In genomic region chr3:127706312-127706711, GRCh38 we compare ENCODE assay signal across 19 cellular contexts. TPM values are rescaled to one million over a fixed set of nuclear protein-coding genes. Genes with fewer than 3 reads are reported as not detected.
A peak's percentile ranks its signal among the peaks of the same experiment; 100 is the strongest.
DNase-seq lines count a peak whose midpoint lies in the region; ATAC-seq, FAIRE-seq and TF ChIP-seq lines count a peak whose summit lies in the region.
"Had no signal": no experiment of that assay in that cellular context is flagged by ENCODE, and none has a peak within 500 bp of the region (broad histone marks: within the 10 kb centered on the region; RNA-seq: fewer than 3 reads in every experiment).

No MANE protein-coding gene starts in this region.

- TF ChIP-seq EP300 in K562 (IDR thresholded peaks at IDR 0.05; ENCODE audit: low read length): no peak
- TF ChIP-seq EP300 in gastroesophageal sphincter (IDR thresholded peaks at IDR 0.05): no peak

- H3F3A ChIP-seq in GM23338 (replicated peaks; ENCODE audit: low read depth): no peaks in the 10 kb centered on the region

- no peaks in the 10 kb centered on the region for H3K36me3 ChIP-seq in K562 (ENCODE audit: control insufficient read depth, insufficient read depth, low read length)
- H3K36me3 ChIP-seq in gastroesophageal sphincter: peaks cover 0 to 20% of the 10 kb centered on the region in 2 donors
- H3K36me3 ChIP-seq in GM23338 (ENCODE audit: insufficient read depth): no peaks in the 10 kb centered on the region
- H3K36me3 ChIP-seq: adrenal gland had no signal

- FAIRE-seq in K562 (lab: Jason Lieb, UNC): no peak
- FAIRE-seq: endometrium had no signal

- H3K9me2 ChIP-seq in GM23338 (ENCODE audit: insufficient read depth): no peaks in the 10 kb centered on the region

- in situ Hi-C loops in K562 (cut with MboI): no loop called here

- WGBS in K562 (ENCODE audit: insufficient coverage, low coverage, missing lambda C conversion rate): 73% methylated on average over 6 of the region's 7 CpGs
- 80 to 83% methylated on average over 2 to 4 of the region's 7 CpGs for WGBS in gastroesophageal sphincter (ENCODE audit: low coverage in 1 of 2), 2 donors

- DNase-seq in K562 (ENCODE audit: extremely low read depth in 1 of 4, low spot score in 3 of 4) (no peak), mesenteric fat pad (ENCODE audit: low spot score) (peak; percentile 81), GM23338 (ENCODE audit: low spot score) (no peak)
- DNase-seq in stimulated activated CD4-positive, alpha-beta T cell treated with anti-CD3 and anti-CD28 coated beads, Interleukin-2, amount 100 ng/mL, for 24 hours: no peak
- DNase-seq: AML-193; H7; KG1; NCI-H1048; OCI-M1; stimulated activated CD4-positive, alpha-beta T cell treated with anti-CD3 and anti-CD28 coated beads, Interleukin-4, amount 100 ng/mL, for 24 hours had no signal

- ATAC-seq in K562 (no peak), gastroesophageal sphincter (no peak), HG03159 (IDR thresholded peaks at IDR 0.05; ENCODE audit: unreplicated experiment) (no peak), GM23338 (no peak), GM21529 (IDR thresholded peaks at IDR 0.05; ENCODE audit: unreplicated experiment) (no peak)
- ATAC-seq: left lobe of liver had no signal

- H3K79me2 ChIP-seq in K562 (ENCODE audit: control insufficient read depth, insufficient read depth, low read length) (no peaks in the 10 kb centered on the region), GM23338 (replicated peaks; ENCODE audit: insufficient read depth) (no peaks in the 10 kb centered on the region)

- TF ChIP-seq RAD21 in K562 (CRISPR knock-in tag; conservative IDR thresholded peaks at IDR 0.05 in 1 of 2, IDR thresholded peaks at IDR 0.05 in 1 of 2): no peak

- H3K36me3 Mint-ChIP-seq in GM23338 (ENCODE audit: low read depth): no peaks in the 10 kb centered on the region

- H3K27me3 ChIP-seq in K562 (ENCODE audit: control insufficient read depth in 2 of 2, insufficient read depth in 2 of 2, low read length in 2 of 2): peaks cover 0 to 12% of the 10 kb centered on the region in 2 experiments; a peak in 3 of 5 replicates
- no peaks in the 10 kb centered on the region for H3K27me3 ChIP-seq in gastroesophageal sphincter
- no peaks in the 10 kb centered on the region for H3K27me3 ChIP-seq in GM23338 (ENCODE audit: insufficient read depth)
- H3K27me3 ChIP-seq: adrenal gland had no signal

- peaks cover 2% of the 10 kb centered on the region for H3K9me1 ChIP-seq in K562 (ENCODE audit: control insufficient read depth, insufficient read depth, low read length)

- POLR2A ChIA-PET in K562 (lab: Yijun Ruan, JAX): interaction anchor here (0.6 to 1.4 kb wide), 3 partner anchors 10 to 15 kb away, joined by 3 to 4 read pairs (median 3); no protein-coding TSS in a partner anchor

- no peak overlapping the region for H3K4me3 Mint-ChIP-seq in GM23338
- H3K4me3 Mint-ChIP-seq: central memory CD8-positive, alpha-beta T cell had no signal

- peaks cover 14% of the 10 kb centered on the region; the same call in 2 of the 3 replicates for H3K9me3 Mint-ChIP-seq in GM23338

- H3K4me1 Mint-ChIP-seq in GM23338: peaks cover 23% of the 10 kb centered on the region
- H3K4me1 Mint-ChIP-seq: central memory CD8-positive, alpha-beta T cell had no signal

- TF ChIP-seq CTCF in K562 (IDR thresholded peaks at IDR 0.05 in 2 of 3, conservative IDR thresholded peaks at IDR 0.05 in 1 of 3; ENCODE audit: insufficient read depth in 2 of 3, low read depth in 1 of 3, low read length in 3 of 3) (no peak), gastroesophageal sphincter (IDR thresholded peaks at IDR 0.05) (no peak), GM23338 (conservative IDR thresholded peaks at IDR 0.05; ENCODE audit: low read depth in 2 of 2) (no peak)

- no peaks in the 10 kb centered on the region for H4K20me1 ChIP-seq in K562 (replicated peaks; ENCODE audit: control insufficient read depth, insufficient read depth, low read length)
- H4K20me1 ChIP-seq in GM23338 (replicated peaks; ENCODE audit: insufficient read depth): no peaks in the 10 kb centered on the region

- H3K9me3 ChIP-seq in K562 (replicated peaks; ENCODE audit: control insufficient read depth, insufficient read depth, low read depth, low read length) (no peaks in the 10 kb centered on the region), gastroesophageal sphincter (no peaks in the 10 kb centered on the region)
- H3K9me3 ChIP-seq: adrenal gland had no signal

- H3K4me1 ChIP-seq in K562 (replicated peaks in 1 of 2; ENCODE audit: control insufficient read depth in 2 of 2, insufficient read depth in 2 of 2, low read length in 2 of 2) (peaks cover 25 to 26% of the 10 kb centered on the region in 2 experiments), gastroesophageal sphincter (peaks cover 0 to 69% (median 29%) of the 10 kb centered on the region in 3 donors), GM23338 (ENCODE audit: insufficient read depth) (peaks cover 9% of the 10 kb centered on the region)

- peak overlapping the region in 1 of 2 experiments; percentile 77; a peak in 1 of 4 replicates for H3K9ac ChIP-seq in K562 (ENCODE audit: insufficient read depth in 1 of 2, low read depth in 2 of 2, low read length in 2 of 2)

- no peak overlapping the region for H3K4me2 ChIP-seq in K562 (ENCODE audit: insufficient read depth, low read length)
- no peak overlapping the region for H3K4me2 ChIP-seq in GM23338

- BruUV-seq in K562 (replicated peaks; lab: Mats Ljungman, UMichigan): no TSS peak

- no peak overlapping the region for H3K4me3 ChIP-seq in K562
- no peak overlapping the region for H3K4me3 ChIP-seq in gastroesophageal sphincter
- no peak overlapping the region for H3K4me3 ChIP-seq in GM23338
- H3K4me3 ChIP-seq: adrenal gland, skin epidermis had no signal

- no peak overlapping the region for H3K27ac ChIP-seq in K562 (ENCODE audit: extremely low read depth, low read depth, low read length)
- H3K27ac ChIP-seq in gastroesophageal sphincter: peak overlapping the region in 3 of 4 donors; percentile 39 to 75 (median 73)
- H3K27ac ChIP-seq in temporal lobe (ENCODE audit: low read depth, low read length): peak overlapping the region; percentile 85
- H3K27ac ChIP-seq in GM23338 (ENCODE audit: low read depth): no peak overlapping the region
- H3K27ac ChIP-seq: adrenal gland had no signal

- intact Hi-C loops in K562 (cut with micrococcal nuclease): no loop called here

- H3K27me3 Mint-ChIP-seq in GM23338 (ENCODE audit: insufficient read depth, low read depth, poor library complexity): peaks cover 14% of the 10 kb centered on the region

- peak overlapping the region; percentile 90 for H2AFZ ChIP-seq in K562 (ENCODE audit: low read depth, low read length)
- no peak overlapping the region for H2AFZ ChIP-seq in GM23338

- TF ChIP-seq POLR2A in K562 (conservative IDR thresholded peaks at IDR 0.05) (no peak), gastroesophageal sphincter (IDR thresholded peaks at IDR 0.05) (no peak)

- CTCF ChIA-PET in K562 (lab: Yijun Ruan, JAX; ENCODE audit: low intra/inter-chr PET ratio): no interaction called here

- H3K27ac Mint-ChIP-seq in GM23338: no peak overlapping the region

TF ChIP-seq in K562, 482 proteins besides CTCF, POLR2A, EP300 and RAD21 (continues in another document):
- no peak for TF ChIP-seq ZNF282 (CRISPR knock-in tag; IDR thresholded peaks at IDR 0.05)

TF ChIP-seq in GM23338, 12 proteins besides CTCF, POLR2A, EP300 and RAD21 (continues in another document):
- TF ChIP-seq JUNB (IDR thresholded peaks at IDR 0.05; ENCODE audit: unreplicated experiment) (no peak), CREB1 (CRISPR knock-in tag; IDR thresholded peaks at IDR 0.05; ENCODE audit: low read depth) (no peak), ZNF331 (CRISPR knock-in tag; IDR thresholded peaks at IDR 0.05; ENCODE audit: low read depth) (no peak), ZNF114 (CRISPR knock-in tag; IDR thresholded peaks at IDR 0.05) (no peak), POLR2AphosphoS5 (IDR thresholded peaks at IDR 0.05; ENCODE audit: low read depth) (no peak)
- TF ChIP-seq, protein P1, sequence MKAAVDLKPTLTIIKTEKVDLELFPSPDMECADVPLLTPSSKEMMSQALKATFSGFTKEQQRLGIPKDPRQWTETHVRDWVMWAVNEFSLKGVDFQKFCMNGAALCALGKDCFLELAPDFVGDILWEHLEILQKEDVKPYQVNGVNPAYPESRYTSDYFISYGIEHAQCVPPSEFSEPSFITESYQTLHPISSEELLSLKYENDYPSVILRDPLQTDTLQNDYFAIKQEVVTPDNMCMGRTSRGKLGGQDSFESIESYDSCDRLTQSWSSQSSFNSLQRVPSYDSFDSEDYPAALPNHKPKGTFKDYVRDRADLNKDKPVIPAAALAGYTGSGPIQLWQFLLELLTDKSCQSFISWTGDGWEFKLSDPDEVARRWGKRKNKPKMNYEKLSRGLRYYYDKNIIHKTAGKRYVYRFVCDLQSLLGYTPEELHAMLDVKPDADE (IDR thresholded peaks at IDR 0.05): no peak

RNA-seq across cellular contexts. Expression of gene ABTB1, which starts 33.6 kb away (rescaled TPM):
- total RNA-seq in K562 (2011; cell fraction: chromatin; rRNA removed; ENCODE audit: low replicate concordance): 7.7 and 16.8 TPM in 2 replicates
- total RNA-seq in K562 (2011; cell fraction: nucleolus; rRNA removed): 13.7 and 16.5 TPM in 2 replicates
- 6.9 and 9.3 TPM in 2 replicates for total RNA-seq in K562 (2011; cell fraction: nucleoplasm; rRNA removed)
- 0.68 and 1.0 TPM in 2 replicates for total RNA-seq in K562 (2014; rRNA removed)
- 0.25 and 0.26 TPM in 2 replicates for total RNA-seq in K562 (2014; rRNA removed; fragmentation: Illumina TruSeq; extraction: Trizol)
- total RNA-seq in K562 (2015; rRNA removed; fragmentation: Illumina TruSeq; extraction: Trizol): 0.29 and 0.30 TPM in 2 replicates
- 1.6 and 1.9 TPM in 2 replicates for total RNA-seq in K562 (2021)
- polyA plus RNA-seq in K562 (2011; rRNA removed): 1.2 and 1.7 TPM in 2 replicates
- 1.3 and 2.5 TPM in 2 replicates for polyA plus RNA-seq in K562 (2011; cell fraction: cytosol; rRNA removed)
- polyA plus RNA-seq in K562 (2011; cell fraction: nucleus; rRNA removed): 14.3 and 22.2 TPM in 2 replicates
- 1.7 and 6.1 TPM in 2 replicates for polyA plus RNA-seq in K562 (2012)
- 0.42 and 1.1 TPM in 2 replicates for polyA plus RNA-seq in K562 (2014; fragmentation: Illumina TruSeq; extraction: Trizol)
- under 1 TPM in 1 of 2 experiments, not detected in 1; 0.04 TPM for polyA plus RNA-seq in K562 (2014; fragmentation: Nextera tagmentation; extraction: Ambion mirVana)
- polyA plus RNA-seq in K562 (2014; rRNA removed): 1.4 and 2.3 TPM in 2 replicates
- 0.60 and 0.95 TPM in 2 replicates for polyA minus RNA-seq in K562 (2011; rRNA and poly(A)+ RNA removed)
- 1.0 and 2.4 TPM in 2 replicates for polyA minus RNA-seq in K562 (2011; cell fraction: cytosol; rRNA and poly(A)+ RNA removed)
- 4.1 and 5.9 TPM in 2 replicates for polyA minus RNA-seq in K562 (2011; cell fraction: nucleus; rRNA and poly(A)+ RNA removed)
- total RNA-seq in gastroesophageal sphincter: 10 to 100 TPM; 25.3 to 50.3 (median 35.8) TPM
- total RNA-seq in mesenteric fat pad: 34.8 TPM
- 8.4 TPM for total RNA-seq in temporal lobe
- 5.0 and 5.7 TPM in 2 replicates for total RNA-seq in GM23338 (2014; rRNA removed; shearing (Covaris generic))
- polyA plus RNA-seq in GM23338 (2016; fragmentation: Nextera tagmentation; extraction: Ambion mirVana): 3.7 TPM in 2 replicates

Comparison
In these comparisons a context has a peak if more than half of its experiments do, and no peak if none do; other contexts are left out.
1. H3K27ac ChIP-seq: peak in gastroesophageal sphincter (3 of 4) and temporal lobe (single experiment); none in K562 (single experiment) and GM23338 (single experiment).